Comparison of ENCODE assay signal across 1 cellular context in the genomic region with DNA sequence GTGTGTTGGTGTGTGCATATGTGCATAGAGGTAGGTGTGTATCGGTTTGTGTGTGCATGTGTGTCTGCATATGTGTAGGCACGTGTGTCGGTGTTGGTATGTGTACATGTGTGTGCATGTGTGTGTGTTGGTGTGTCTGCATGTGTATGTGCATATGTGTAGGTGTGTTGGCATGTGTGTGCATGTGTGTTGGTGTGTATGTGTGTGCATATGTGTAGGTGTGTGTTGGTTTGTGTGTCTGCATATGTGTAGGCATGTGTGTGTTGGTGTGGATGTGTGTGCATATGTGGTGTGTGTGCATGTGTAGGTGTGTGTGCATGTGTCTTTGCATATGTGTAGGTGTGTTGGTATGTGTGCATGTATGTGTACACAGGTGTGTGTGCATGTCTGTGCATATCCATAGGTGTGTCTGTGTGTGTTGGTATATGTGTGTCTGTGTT.
TF ChIP-seq lines count a peak whose summit lies in the region.

No MANE protein-coding gene starts in this region.

TF ChIP-seq in HepG2, 621 proteins besides CTCF, POLR2A, EP300 and RAD21 (continued from another document and continues in another):
- TF ChIP-seq, protein P1, sequence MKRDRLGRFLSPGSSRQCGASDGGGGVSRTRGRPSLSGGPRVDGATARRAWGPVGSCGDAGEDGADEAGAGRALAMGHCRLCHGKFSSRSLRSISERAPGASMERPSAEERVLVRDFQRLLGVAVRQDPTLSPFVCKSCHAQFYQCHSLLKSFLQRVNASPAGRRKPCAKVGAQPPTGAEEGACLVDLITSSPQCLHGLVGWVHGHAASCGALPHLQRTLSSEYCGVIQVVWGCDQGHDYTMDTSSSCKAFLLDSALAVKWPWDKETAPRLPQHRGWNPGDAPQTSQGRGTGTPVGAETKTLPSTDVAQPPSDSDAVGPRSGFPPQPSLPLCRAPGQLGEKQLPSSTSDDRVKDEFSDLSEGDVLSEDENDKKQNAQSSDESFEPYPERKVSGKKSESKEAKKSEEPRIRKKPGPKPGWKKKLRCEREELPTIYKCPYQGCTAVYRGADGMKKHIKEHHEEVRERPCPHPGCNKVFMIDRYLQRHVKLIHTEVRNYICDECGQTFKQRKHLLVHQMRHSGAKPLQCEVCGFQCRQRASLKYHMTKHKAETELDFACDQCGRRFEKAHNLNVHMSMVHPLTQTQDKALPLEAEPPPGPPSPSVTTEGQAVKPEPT (CRISPR knock-in tag; IDR thresholded peaks at IDR 0.05; ENCODE audit: low read depth) = no peak
- TF ChIP-seq, protein P2, sequence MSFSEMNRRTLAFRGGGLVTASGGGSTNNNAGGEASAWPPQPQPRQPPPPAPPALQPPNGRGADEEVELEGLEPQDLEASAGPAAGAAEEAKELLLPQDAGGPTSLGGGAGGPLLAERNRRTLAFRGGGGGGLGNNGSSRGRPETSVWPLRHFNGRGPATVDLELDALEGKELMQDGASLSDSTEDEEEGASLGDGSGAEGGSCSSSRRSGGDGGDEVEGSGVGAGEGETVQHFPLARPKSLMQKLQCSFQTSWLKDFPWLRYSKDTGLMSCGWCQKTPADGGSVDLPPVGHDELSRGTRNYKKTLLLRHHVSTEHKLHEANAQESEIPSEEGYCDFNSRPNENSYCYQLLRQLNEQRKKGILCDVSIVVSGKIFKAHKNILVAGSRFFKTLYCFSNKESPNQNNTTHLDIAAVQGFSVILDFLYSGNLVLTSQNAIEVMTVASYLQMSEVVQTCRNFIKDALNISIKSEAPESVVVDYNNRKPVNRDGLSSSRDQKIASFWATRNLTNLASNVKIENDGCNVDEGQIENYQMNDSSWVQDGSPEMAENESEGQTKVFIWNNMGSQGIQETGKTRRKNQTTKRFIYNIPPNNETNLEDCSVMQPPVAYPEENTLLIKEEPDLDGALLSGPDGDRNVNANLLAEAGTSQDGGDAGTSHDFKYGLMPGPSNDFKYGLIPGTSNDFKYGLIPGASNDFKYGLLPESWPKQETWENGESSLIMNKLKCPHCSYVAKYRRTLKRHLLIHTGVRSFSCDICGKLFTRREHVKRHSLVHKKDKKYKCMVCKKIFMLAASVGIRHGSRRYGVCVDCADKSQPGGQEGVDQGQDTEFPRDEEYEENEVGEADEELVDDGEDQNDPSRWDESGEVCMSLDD (CRISPR knock-in tag; IDR thresholded peaks at IDR 0.05; ENCODE audit: borderline replicate concordance) = no peak
- TF ChIP-seq ZNF570 (CRISPR knock-in tag; IDR thresholded peaks at IDR 0.05; ENCODE audit: borderline replicate concordance) = no peak
- no peak for TF ChIP-seq NR1H2 (CRISPR knock-in tag; IDR thresholded peaks at IDR 0.05; ENCODE audit: borderline replicate concordance, low read depth)
- 0 out of 2 replicates have a peak, but pooled peaks have one; percentile 28 for TF ChIP-seq ZMYM3 (CRISPR knock-in tag; IDR thresholded peaks at IDR 0.05)
- no peak for TF ChIP-seq ZNF878 (CRISPR knock-in tag; IDR thresholded peaks at IDR 0.05)
- TF ChIP-seq CREM (IDR thresholded peaks at IDR 0.05) = no peak
- TF ChIP-seq CREM (CRISPR knock-in tag; IDR thresholded peaks at IDR 0.05) = no peak
- no peak for TF ChIP-seq ZNF510 (CRISPR knock-in tag; IDR thresholded peaks at IDR 0.05; ENCODE audit: low read depth)
- TF ChIP-seq ZNF883 (CRISPR knock-in tag; IDR thresholded peaks at IDR 0.05; ENCODE audit: not compliant biosample characterization) = no peak
- TF ChIP-seq, protein P3, sequence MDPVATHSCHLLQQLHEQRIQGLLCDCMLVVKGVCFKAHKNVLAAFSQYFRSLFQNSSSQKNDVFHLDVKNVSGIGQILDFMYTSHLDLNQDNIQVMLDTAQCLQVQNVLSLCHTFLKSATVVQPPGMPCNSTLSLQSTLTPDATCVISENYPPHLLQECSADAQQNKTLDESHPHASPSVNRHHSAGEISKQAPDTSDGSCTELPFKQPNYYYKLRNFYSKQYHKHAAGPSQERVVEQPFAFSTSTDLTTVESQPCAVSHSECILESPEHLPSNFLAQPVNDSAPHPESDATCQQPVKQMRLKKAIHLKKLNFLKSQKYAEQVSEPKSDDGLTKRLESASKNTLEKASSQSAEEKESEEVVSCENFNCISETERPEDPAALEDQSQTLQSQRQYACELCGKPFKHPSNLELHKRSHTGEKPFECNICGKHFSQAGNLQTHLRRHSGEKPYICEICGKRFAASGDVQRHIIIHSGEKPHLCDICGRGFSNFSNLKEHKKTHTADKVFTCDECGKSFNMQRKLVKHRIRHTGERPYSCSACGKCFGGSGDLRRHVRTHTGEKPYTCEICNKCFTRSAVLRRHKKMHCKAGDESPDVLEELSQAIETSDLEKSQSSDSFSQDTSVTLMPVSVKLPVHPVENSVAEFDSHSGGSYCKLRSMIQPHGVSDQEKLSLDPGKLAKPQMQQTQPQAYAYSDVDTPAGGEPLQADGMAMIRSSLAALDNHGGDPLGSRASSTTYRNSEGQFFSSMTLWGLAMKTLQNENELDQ (CRISPR knock-in tag; IDR thresholded peaks at IDR 0.05; ENCODE audit: borderline replicate concordance) = no peak
- TF ChIP-seq SMC3 (IDR thresholded peaks at IDR 0.05; ENCODE audit: low read length) = no peak
- TF ChIP-seq FOXA1 (IDR thresholded peaks at IDR 0.05) = peak; percentile 51; the same call in 1 of the 2 replicates
- TF ChIP-seq FOXA1 (CRISPR knock-in tag; IDR thresholded peaks at IDR 0.05) = no peak
- TF ChIP-seq, protein P4, sequence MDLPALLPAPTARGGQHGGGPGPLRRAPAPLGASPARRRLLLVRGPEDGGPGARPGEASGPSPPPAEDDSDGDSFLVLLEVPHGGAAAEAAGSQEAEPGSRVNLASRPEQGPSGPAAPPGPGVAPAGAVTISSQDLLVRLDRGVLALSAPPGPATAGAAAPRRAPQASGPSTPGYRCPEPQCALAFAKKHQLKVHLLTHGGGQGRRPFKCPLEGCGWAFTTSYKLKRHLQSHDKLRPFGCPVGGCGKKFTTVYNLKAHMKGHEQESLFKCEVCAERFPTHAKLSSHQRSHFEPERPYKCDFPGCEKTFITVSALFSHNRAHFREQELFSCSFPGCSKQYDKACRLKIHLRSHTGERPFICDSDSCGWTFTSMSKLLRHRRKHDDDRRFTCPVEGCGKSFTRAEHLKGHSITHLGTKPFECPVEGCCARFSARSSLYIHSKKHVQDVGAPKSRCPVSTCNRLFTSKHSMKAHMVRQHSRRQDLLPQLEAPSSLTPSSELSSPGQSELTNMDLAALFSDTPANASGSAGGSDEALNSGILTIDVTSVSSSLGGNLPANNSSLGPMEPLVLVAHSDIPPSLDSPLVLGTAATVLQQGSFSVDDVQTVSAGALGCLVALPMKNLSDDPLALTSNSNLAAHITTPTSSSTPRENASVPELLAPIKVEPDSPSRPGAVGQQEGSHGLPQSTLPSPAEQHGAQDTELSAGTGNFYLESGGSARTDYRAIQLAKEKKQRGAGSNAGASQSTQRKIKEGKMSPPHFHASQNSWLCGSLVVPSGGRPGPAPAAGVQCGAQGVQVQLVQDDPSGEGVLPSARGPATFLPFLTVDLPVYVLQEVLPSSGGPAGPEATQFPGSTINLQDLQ (CRISPR knock-in tag; IDR thresholded peaks at IDR 0.05) = no peak
- no peak for TF ChIP-seq CAMTA2 (CRISPR knock-in tag; IDR thresholded peaks at IDR 0.05; ENCODE audit: borderline replicate concordance)
- no peak for TF ChIP-seq ZFY (CRISPR knock-in tag; IDR thresholded peaks at IDR 0.05)
- TF ChIP-seq CHCHD3 (CRISPR knock-in tag; IDR thresholded peaks at IDR 0.05) = no peak
- TF ChIP-seq, protein P5, sequence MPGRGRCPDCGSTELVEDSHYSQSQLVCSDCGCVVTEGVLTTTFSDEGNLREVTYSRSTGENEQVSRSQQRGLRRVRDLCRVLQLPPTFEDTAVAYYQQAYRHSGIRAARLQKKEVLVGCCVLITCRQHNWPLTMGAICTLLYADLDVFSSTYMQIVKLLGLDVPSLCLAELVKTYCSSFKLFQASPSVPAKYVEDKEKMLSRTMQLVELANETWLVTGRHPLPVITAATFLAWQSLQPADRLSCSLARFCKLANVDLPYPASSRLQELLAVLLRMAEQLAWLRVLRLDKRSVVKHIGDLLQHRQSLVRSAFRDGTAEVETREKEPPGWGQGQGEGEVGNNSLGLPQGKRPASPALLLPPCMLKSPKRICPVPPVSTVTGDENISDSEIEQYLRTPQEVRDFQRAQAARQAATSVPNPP (CRISPR knock-in tag; IDR thresholded peaks at IDR 0.05) = no peak
- TF ChIP-seq, protein P6, sequence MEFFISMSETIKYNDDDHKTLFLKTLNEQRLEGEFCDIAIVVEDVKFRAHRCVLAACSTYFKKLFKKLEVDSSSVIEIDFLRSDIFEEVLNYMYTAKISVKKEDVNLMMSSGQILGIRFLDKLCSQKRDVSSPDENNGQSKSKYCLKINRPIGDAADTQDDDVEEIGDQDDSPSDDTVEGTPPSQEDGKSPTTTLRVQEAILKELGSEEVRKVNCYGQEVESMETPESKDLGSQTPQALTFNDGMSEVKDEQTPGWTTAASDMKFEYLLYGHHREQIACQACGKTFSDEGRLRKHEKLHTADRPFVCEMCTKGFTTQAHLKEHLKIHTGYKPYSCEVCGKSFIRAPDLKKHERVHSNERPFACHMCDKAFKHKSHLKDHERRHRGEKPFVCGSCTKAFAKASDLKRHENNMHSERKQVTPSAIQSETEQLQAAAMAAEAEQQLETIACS (CRISPR knock-in tag; IDR thresholded peaks at IDR 0.05) = no peak
- TF ChIP-seq, protein P7, sequence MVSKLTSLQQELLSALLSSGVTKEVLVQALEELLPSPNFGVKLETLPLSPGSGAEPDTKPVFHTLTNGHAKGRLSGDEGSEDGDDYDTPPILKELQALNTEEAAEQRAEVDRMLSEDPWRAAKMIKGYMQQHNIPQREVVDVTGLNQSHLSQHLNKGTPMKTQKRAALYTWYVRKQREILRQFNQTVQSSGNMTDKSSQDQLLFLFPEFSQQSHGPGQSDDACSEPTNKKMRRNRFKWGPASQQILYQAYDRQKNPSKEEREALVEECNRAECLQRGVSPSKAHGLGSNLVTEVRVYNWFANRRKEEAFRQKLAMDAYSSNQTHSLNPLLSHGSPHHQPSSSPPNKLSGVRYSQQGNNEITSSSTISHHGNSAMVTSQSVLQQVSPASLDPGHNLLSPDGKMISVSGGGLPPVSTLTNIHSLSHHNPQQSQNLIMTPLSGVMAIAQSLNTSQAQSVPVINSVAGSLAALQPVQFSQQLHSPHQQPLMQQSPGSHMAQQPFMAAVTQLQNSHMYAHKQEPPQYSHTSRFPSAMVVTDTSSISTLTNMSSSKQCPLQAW (CRISPR knock-in tag; IDR thresholded peaks at IDR 0.05) = no peak
- TF ChIP-seq ZNF44 (CRISPR knock-in tag; IDR thresholded peaks at IDR 0.05) = no peak
- TF ChIP-seq, protein P8, sequence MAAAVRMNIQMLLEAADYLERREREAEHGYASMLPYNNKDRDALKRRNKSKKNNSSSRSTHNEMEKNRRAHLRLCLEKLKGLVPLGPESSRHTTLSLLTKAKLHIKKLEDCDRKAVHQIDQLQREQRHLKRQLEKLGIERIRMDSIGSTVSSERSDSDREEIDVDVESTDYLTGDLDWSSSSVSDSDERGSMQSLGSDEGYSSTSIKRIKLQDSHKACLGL (CRISPR knock-in tag; IDR thresholded peaks at IDR 0.05) = no peak; the same call in 1 of the 2 replicates
- TF ChIP-seq ZNF772 (CRISPR knock-in tag; IDR thresholded peaks at IDR 0.05) = no peak
- TF ChIP-seq, protein P9, sequence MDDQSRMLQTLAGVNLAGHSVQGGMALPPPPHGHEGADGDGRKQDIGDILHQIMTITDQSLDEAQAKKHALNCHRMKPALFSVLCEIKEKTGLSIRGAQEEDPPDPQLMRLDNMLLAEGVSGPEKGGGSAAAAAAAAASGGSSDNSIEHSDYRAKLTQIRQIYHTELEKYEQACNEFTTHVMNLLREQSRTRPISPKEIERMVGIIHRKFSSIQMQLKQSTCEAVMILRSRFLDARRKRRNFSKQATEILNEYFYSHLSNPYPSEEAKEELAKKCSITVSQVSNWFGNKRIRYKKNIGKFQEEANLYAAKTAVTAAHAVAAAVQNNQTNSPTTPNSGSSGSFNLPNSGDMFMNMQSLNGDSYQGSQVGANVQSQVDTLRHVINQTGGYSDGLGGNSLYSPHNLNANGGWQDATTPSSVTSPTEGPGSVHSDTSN (CRISPR knock-in tag; IDR thresholded peaks at IDR 0.05; ENCODE audit: borderline replicate concordance) = no peak
- TF ChIP-seq FOXM1 (CRISPR knock-in tag; IDR thresholded peaks at IDR 0.05) = no peak
- no peak for TF ChIP-seq ZNF160 (CRISPR knock-in tag; IDR thresholded peaks at IDR 0.05)
- TF ChIP-seq ZFP62 (CRISPR knock-in tag; IDR thresholded peaks at IDR 0.05) = no peak
- TF ChIP-seq DMAP1 (CRISPR knock-in tag; IDR thresholded peaks at IDR 0.05) = no peak
- TF ChIP-seq JUN (CRISPR knock-in tag; IDR thresholded peaks at IDR 0.05) = no peak
- TF ChIP-seq SATB2 (CRISPR knock-in tag; IDR thresholded peaks at IDR 0.05) = no peak
- no peak for TF ChIP-seq ZFP90 (CRISPR knock-in tag; IDR thresholded peaks at IDR 0.05; ENCODE audit: borderline replicate concordance)
- TF ChIP-seq ZNF569 (CRISPR knock-in tag; IDR thresholded peaks at IDR 0.05; ENCODE audit: borderline replicate concordance) = no peak
- TF ChIP-seq, protein P10, sequence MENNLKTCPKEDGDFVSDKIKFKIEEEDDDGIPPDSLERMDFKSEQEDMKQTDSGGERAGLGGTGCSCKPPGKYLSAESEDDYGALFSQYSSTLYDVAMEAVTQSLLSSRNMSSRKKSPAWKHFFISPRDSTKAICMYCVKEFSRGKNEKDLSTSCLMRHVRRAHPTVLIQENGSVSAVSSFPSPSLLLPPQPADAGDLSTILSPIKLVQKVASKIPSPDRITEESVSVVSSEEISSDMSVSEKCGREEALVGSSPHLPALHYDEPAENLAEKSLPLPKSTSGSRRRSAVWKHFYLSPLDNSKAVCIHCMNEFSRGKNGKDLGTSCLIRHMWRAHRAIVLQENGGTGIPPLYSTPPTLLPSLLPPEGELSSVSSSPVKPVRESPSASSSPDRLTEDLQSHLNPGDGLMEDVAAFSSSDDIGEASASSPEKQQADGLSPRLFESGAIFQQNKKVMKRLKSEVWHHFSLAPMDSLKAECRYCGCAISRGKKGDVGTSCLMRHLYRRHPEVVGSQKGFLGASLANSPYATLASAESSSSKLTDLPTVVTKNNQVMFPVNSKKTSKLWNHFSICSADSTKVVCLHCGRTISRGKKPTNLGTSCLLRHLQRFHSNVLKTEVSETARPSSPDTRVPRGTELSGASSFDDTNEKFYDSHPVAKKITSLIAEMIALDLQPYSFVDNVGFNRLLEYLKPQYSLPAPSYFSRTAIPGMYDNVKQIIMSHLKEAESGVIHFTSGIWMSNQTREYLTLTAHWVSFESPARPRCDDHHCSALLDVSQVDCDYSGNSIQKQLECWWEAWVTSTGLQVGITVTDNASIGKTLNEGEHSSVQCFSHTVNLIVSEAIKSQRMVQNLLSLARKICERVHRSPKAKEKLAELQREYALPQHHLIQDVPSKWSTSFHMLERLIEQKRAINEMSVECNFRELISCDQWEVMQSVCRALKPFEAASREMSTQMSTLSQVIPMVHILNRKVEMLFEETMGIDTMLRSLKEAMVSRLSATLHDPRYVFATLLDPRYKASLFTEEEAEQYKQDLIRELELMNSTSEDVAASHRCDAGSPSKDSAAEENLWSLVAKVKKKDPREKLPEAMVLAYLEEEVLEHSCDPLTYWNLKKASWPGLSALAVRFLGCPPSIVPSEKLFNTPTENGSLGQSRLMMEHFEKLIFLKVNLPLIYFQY (CRISPR knock-in tag; IDR thresholded peaks at IDR 0.05; ENCODE audit: borderline replicate concordance) = no peak
- TF ChIP-seq FOSL1 (CRISPR knock-in tag; IDR thresholded peaks at IDR 0.05; ENCODE audit: borderline replicate concordance) = no peak
- TF ChIP-seq ZNF703 (CRISPR knock-in tag; IDR thresholded peaks at IDR 0.05; ENCODE audit: borderline replicate concordance) = no peak
- peak; percentile 80 for TF ChIP-seq RBM22 (optimal IDR thresholded peaks at IDR 0.05; ENCODE audit: low read length)
- TF ChIP-seq THYN1 (CRISPR knock-in tag; IDR thresholded peaks at IDR 0.05; ENCODE audit: borderline replicate concordance, low read depth) = no peak
- no peak for TF ChIP-seq GFI1 (CRISPR knock-in tag; IDR thresholded peaks at IDR 0.05; ENCODE audit: borderline replicate concordance)
- 0 out of 2 replicates have a peak, but pooled peaks have one; percentile 34 for TF ChIP-seq ZZZ3 (CRISPR knock-in tag; IDR thresholded peaks at IDR 0.05; ENCODE audit: borderline replicate concordance)
- TF ChIP-seq RXRA (CRISPR knock-in tag; IDR thresholded peaks at IDR 0.05) = no peak
- no peak for TF ChIP-seq ZNF790 (CRISPR knock-in tag; IDR thresholded peaks at IDR 0.05; ENCODE audit: borderline replicate concordance)
- TF ChIP-seq NFIB (CRISPR knock-in tag; IDR thresholded peaks at IDR 0.05; ENCODE audit: borderline replicate concordance) = 0 out of 2 replicates have a peak, but pooled peaks have one; percentile 11
